Comparison of ENCODE assay signal across 27 cellular contexts in the genomic region with DNA sequence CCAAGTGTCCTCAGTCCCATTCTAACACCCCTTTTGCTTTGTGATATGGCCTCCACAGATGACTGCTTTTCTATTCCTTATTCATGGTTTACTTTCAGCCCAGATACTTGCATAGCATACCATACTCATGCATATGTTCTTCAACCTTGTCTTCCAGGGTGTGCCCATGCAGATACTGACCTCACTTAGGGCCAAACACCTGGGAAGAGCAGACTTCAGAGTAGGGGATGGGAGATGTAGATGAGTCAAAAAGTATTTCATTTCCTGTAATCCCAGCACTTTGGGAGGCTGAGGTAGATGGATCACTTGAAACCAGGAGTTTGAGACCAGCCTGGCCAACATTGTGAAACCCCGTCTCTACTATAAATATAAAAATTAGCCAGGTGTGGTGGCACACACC. TPM values are rescaled to one million over a fixed set of nuclear protein-coding genes. Genes with fewer than 3 reads are reported as not detected.
"Had no signal": no experiment of that assay in that cellular context is flagged by ENCODE, and none has a peak within 500 bp of the region (broad histone marks: within the 10 kb centered on the region; RNA-seq: fewer than 3 reads in every experiment).

No MANE protein-coding gene starts in this region.

- H3K9ac ChIP-seq: neural progenitor cell, parathyroid adenoma had no signal

- DNase-seq: activated CD4-positive, alpha-beta memory T cell treated with anti-CD3 and anti-CD28 coated beads for 36 hours; activated CD4-positive, alpha-beta T cell treated with anti-CD3 and anti-CD28 coated beads, Interleukin-2, amount 10 ng/mL, durations not matched to agents 24 days and 14 days; activated CD4-positive, CD25-positive, alpha-beta regulatory T cell treated with anti-CD3 and anti-CD28 coated beads, Interleukin-2, amount 50 U/mL, for 72 hours; activated CD8-positive, alpha-beta memory T cell treated with anti-CD3 and anti-CD28 coated beads, Interleukin-2, amount 50 U/mL, for 4 hours; activated gamma-delta T cell; activated naive CD4-positive, alpha-beta T cell treated with anti-CD3 and anti-CD28 coated beads, Interleukin-2, amount 10 ng/mL, durations not matched to agents 7 days and 5 days; activated naive CD8-positive, alpha-beta T cell treated with anti-CD3 and anti-CD28 coated beads, Interleukin-2, amount 10 ng/mL, durations not matched to agents 7 days and 5 days; activated T-cell treated with anti-CD3 and anti-CD28 coated beads, Interleukin-2, amount 50 U/mL, for 1 hour; brain microvascular endothelial cell; central memory CD4-positive, alpha-beta T cell; endodermal cell; erythroblast; heart right ventricle; kidney glomerular epithelial cell; left lung; lower lobe of right lung; mesendoderm; natural killer cell; occipital lobe; right cardiac atrium; spleen; stimulated activated naive CD4-positive, alpha-beta T cell; T-helper 2 cell had no signal

- H2AFZ ChIP-seq: neural progenitor cell, parathyroid adenoma had no signal

- H3K27ac ChIP-seq: ascending aorta, left lung, lower lobe of right lung, neural progenitor cell, parathyroid adenoma, tibial nerve had no signal

- H3K4me2 ChIP-seq: neural progenitor cell had no signal

- H3K4me3 ChIP-seq: ascending aorta, heart right ventricle, left lung, lower lobe of right lung, neural progenitor cell, spleen, tibial nerve had no signal

- H3K36me3 ChIP-seq: ascending aorta, brain microvascular endothelial cell, heart right ventricle, left lung, lower lobe of right lung, neural progenitor cell, spleen, tibial nerve had no signal

- ATAC-seq: left lung, natural killer cell had no signal

- H3K27me3 ChIP-seq: ascending aorta, brain microvascular endothelial cell, heart right ventricle, neural progenitor cell, tibial nerve had no signal

- H3K9me3 ChIP-seq: ascending aorta, heart right ventricle, left lung, lower lobe of right lung, spleen, tibial nerve had no signal

- H3K4me1 ChIP-seq: ascending aorta, left lung, lower lobe of right lung, parathyroid adenoma, tibial nerve had no signal

RNA-seq across cellular contexts. Expression of a gene that starts 58.3 kb away (rescaled TPM):
- total RNA-seq: activated CD4-positive, alpha-beta memory T cell treated with anti-CD3 and anti-CD28 coated beads for 36 hours had no signal
